ENCODE assay signal across 20 cellular contexts in the genomic region with DNA sequence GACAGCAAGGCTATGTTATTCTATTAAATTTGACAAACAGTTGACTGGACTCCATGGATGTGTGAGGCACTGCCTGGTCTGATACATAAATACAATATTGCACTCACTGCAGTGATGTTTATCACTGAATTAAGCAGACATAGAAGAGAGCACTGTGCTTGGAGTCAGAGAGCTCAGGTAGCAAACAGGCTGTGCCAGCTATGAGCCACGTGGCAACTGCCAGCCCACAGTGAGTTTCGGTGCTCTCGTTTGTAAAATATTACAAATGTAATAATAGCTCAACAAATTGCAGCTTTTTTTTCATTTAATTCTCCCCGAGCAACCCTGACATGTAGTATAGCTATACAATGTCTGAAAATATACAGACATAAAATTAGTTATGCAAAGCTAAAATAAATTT.
DNase-seq lines count a peak whose midpoint lies in the region; ATAC-seq, FAIRE-seq and TF ChIP-seq lines count a peak whose summit lies in the region.
"Had no signal": no experiment of that assay in that cellular context is flagged by ENCODE, and none has a peak within 500 bp of the region (broad histone marks: within the 10 kb centered on the region; RNA-seq: fewer than 3 reads in every experiment).

No MANE protein-coding gene starts in this region.

- H2AFZ ChIP-seq in hepatocyte, result no peak overlapping the region

- H3K4me1 ChIP-seq in hepatocyte (ENCODE audit: insufficient read depth), result no peaks in the 10 kb centered on the region
- H3K4me1 ChIP-seq: BE2C, BLaER1 had no signal

- H3K4me2 ChIP-seq in hepatocyte, result peak overlapping the region; percentile 54
- H3K4me2 ChIP-seq: BLaER1 had no signal

- no peaks in the 10 kb centered on the region for H3K9me3 Mint-ChIP-seq in HFFc6
- H3K9me3 Mint-ChIP-seq: CD4-positive, alpha-beta memory T cell; CD8-positive, alpha-beta memory T cell had no signal

- H3K27me3 Mint-ChIP-seq in HFFc6 (ENCODE audit: insufficient read depth), result peaks cover 3% of the 10 kb centered on the region; the same call in 1 of the 2 replicates

- H3K9me2 ChIP-seq in hepatocyte (replicated peaks; ENCODE audit: insufficient read depth), result no peaks in the 10 kb centered on the region

- no peaks in the 10 kb centered on the region for H3K27me3 ChIP-seq in hepatocyte
- H3K27me3 ChIP-seq: BLaER1 had no signal

- peak; percentile 60 for FAIRE-seq in H54 (lab: Jason Lieb, UNC)
- FAIRE-seq: A204.1, G401.6, GM12891, GM19239 had no signal

- DNase-seq in H54 (ENCODE audit: insufficient read length, low spot score), result no peak
- no peak for DNase-seq in HFFc6
- DNase-seq in hepatocyte (ENCODE audit: low spot score), result no peak
- DNase-seq in dermis blood vessel endothelial cell, result no peak
- DNase-seq: 8988T; ACHN; BE2C; C1 segment of cervical spinal cord; CD4-positive, alpha-beta memory T cell; CD4-positive, CD25-positive, alpha-beta regulatory T cell; CD8-positive, alpha-beta memory T cell; COR-L47; GF-D8 had no signal

- no peak for TF ChIP-seq CTCF in HFFc6 (IDR thresholded peaks at IDR 0.05)
- no peak for TF ChIP-seq CTCF in hepatocyte (IDR thresholded peaks at IDR 0.05; ENCODE audit: poor library complexity)

- H3K4me1 Mint-ChIP-seq in HFFc6 (ENCODE audit: low read depth), result peaks cover 19% of the 10 kb centered on the region
- H3K4me1 Mint-ChIP-seq: CD14-positive monocyte; CD4-positive, alpha-beta memory T cell; CD4-positive, CD25-positive, alpha-beta regulatory T cell; CD8-positive, alpha-beta memory T cell had no signal

- no peak for ATAC-seq in HG03095 (IDR thresholded peaks at IDR 0.05; ENCODE audit: unreplicated experiment)

- no peaks in the 10 kb centered on the region for H3K36me3 ChIP-seq in hepatocyte (replicated peaks; ENCODE audit: insufficient read depth, low read depth)
- H3K36me3 ChIP-seq: BE2C, BLaER1 had no signal

- no peak for TF ChIP-seq POLR2A in H54 (IDR thresholded peaks at IDR 0.05; ENCODE audit: low read depth, low read length)

- no peak overlapping the region for H3K27ac ChIP-seq in hepatocyte
- H3K27ac ChIP-seq: BLaER1 had no signal

- no peak overlapping the region for H3K4me3 ChIP-seq in hepatocyte
- H3K4me3 ChIP-seq: BLaER1 had no signal

- H4K20me1 ChIP-seq in hepatocyte (ENCODE audit: insufficient read depth, poor library complexity, severe bottlenecking), result no peaks in the 10 kb centered on the region
- H4K20me1 ChIP-seq: BLaER1 had no signal

- no peaks in the 10 kb centered on the region for H3K9me3 ChIP-seq in hepatocyte (ENCODE audit: low read depth)
- H3K9me3 ChIP-seq: BE2C, BLaER1 had no signal

- WGBS in hepatocyte (ENCODE audit: low lambda C conversion rate, missing lambda C conversion rate), result 88% methylated on average over 4 of the region's 4 CpGs

- H3K36me3 Mint-ChIP-seq in HFFc6 (ENCODE audit: low read depth), result no peaks in the 10 kb centered on the region
- H3K36me3 Mint-ChIP-seq: CD14-positive monocyte; CD4-positive, alpha-beta memory T cell; CD4-positive, CD25-positive, alpha-beta regulatory T cell; CD8-positive, alpha-beta memory T cell had no signal

- H3K4me3 Mint-ChIP-seq in HFFc6, result peak overlapping the region; percentile 73; the same call in 1 of the 2 replicates
- H3K4me3 Mint-ChIP-seq: CD14-positive monocyte; CD4-positive, alpha-beta memory T cell; CD4-positive, CD25-positive, alpha-beta regulatory T cell; CD8-positive, alpha-beta memory T cell had no signal

- H3K27ac Mint-ChIP-seq in HFFc6, result no peak overlapping the region
- H3K27ac Mint-ChIP-seq: CD14-positive monocyte; CD4-positive, alpha-beta memory T cell; CD4-positive, CD25-positive, alpha-beta regulatory T cell; CD8-positive, alpha-beta memory T cell had no signal

- no peaks in the 10 kb centered on the region for H3K79me2 ChIP-seq in hepatocyte
